8 cellular contexts compared by ENCODE assay signal in genomic region chr7:54839538-54840213, GRCh38.
DNase-seq lines count a peak whose midpoint lies in the region; ATAC-seq and TF ChIP-seq lines count a peak whose summit lies in the region.

No MANE protein-coding gene starts in this region.

- no peak for TF ChIP-seq POLR2A in Peyer's patch (IDR thresholded peaks at IDR 0.05)

- POLR2A ChIA-PET in activated CD4-positive, alpha-beta T cell treated with anti-CD3 and anti-CD28 coated beads for 36 hours (lab: Charles Lee) = no interaction called here

- H3K4me2 ChIP-seq in fibroblast of lung (ENCODE audit: extremely low read depth, insufficient read depth, low read length) = peak overlapping the region; percentile 21
- H3K4me2 ChIP-seq in parathyroid adenoma (ENCODE audit: low read length) = no peak overlapping the region

- H3K4me3 ChIP-seq in Peyer's patch (no peak overlapping the region), fibroblast of lung (replicated peaks in 1 of 4; ENCODE audit: control extremely low read depth in 1 of 4, insufficient read depth in 1 of 4, low read depth in 3 of 4, low read length in 4 of 4) (no peak overlapping the region), parathyroid adenoma (ENCODE audit: low read depth, low read length) (no peak overlapping the region)

- H3K36me3 ChIP-seq in Peyer's patch = no peaks in the 10 kb centered on the region
- H3K36me3 ChIP-seq in fibroblast of lung (ENCODE audit: control insufficient read depth, insufficient read depth, low read length) = no peaks in the 10 kb centered on the region
- no peaks in the 10 kb centered on the region for H3K36me3 ChIP-seq in parathyroid adenoma (ENCODE audit: control insufficient read depth, insufficient read depth, low read length)

- H3K4me1 ChIP-seq in Peyer's patch (no peaks in the 10 kb centered on the region), fibroblast of lung (ENCODE audit: control insufficient read depth, extremely low read depth, insufficient read depth, low read length) (peaks cover 15% of the 10 kb centered on the region), parathyroid adenoma (no peaks in the 10 kb centered on the region)

- DNase-seq in activated CD4-positive, alpha-beta T cell treated with anti-CD3 and anti-CD28 coated beads for 36 hours = peak; percentile 16
- no peak for DNase-seq in activated CD4-positive, alpha-beta T cell treated with anti-CD3 and anti-CD28 coated beads, Interleukin-2, amount 50 U/mL, for 1 hour
- DNase-seq in Peyer's patch = peak in 2 of 3 donors; percentile 58
- peak; percentile 57 to 77 for DNase-seq in fibroblast of lung (ENCODE audit: low read depth in 2 of 2)
- DNase-seq in activated T-helper 2 cell treated with anti-CD3 and anti-CD28 coated beads, Interferon-gamma antibody, Interleukin-2, Interleukin-4, amounts not matched to agents 10 μg/mL and 5 μg/mL and 100 μg/mL, durations not matched to agents 14 hours and 24 hours and 36 hours (ENCODE audit: low spot score) = no peak
- DNase-seq in stimulated activated CD4-positive, alpha-beta T cell treated with anti-CD3 and anti-CD28 coated beads, Interleukin-2, amount 100 ng/mL, for 48 hours = no peak

- no peaks in the 10 kb centered on the region for H3K9me3 Mint-ChIP-seq in activated CD4-positive, alpha-beta T cell treated with anti-CD3 and anti-CD28 coated beads for 36 hours (ENCODE audit: low read depth)
- H3K9me3 Mint-ChIP-seq in activated T-helper 2 cell treated with anti-CD3 and anti-CD28 coated beads, Interferon-gamma antibody, Interleukin-2, Interleukin-4, amounts not matched to agents 10 μg/mL and 5 μg/mL and 100 μg/mL, durations not matched to agents 14 hours and 24 hours and 36 hours = no peaks in the 10 kb centered on the region

- H3K27me3 Mint-ChIP-seq in activated CD4-positive, alpha-beta T cell treated with anti-CD3 and anti-CD28 coated beads for 36 hours = peaks cover 19% of the 10 kb centered on the region
- H3K27me3 Mint-ChIP-seq in activated T-helper 2 cell treated with anti-CD3 and anti-CD28 coated beads, Interferon-gamma antibody, Interleukin-2, Interleukin-4, amounts not matched to agents 10 μg/mL and 5 μg/mL and 100 μg/mL, durations not matched to agents 14 hours and 24 hours and 36 hours (ENCODE audit: low read depth) = no peaks in the 10 kb centered on the region

- H3K27me3 ChIP-seq in Peyer's patch = no peaks in the 10 kb centered on the region
- H3K27me3 ChIP-seq in fibroblast of lung (ENCODE audit: control insufficient read depth, insufficient read depth, low read length) = no peaks in the 10 kb centered on the region
- no peaks in the 10 kb centered on the region for H3K27me3 ChIP-seq in parathyroid adenoma (ENCODE audit: control insufficient read depth, insufficient read depth, low read length)

- intact Hi-C loops in activated CD4-positive, alpha-beta T cell treated with anti-CD3 and anti-CD28 coated beads for 36 hours (cut with DNase I, micrococcal nuclease) = loop anchor here in 1 of 2 experiments (5.0 kb wide), 1 partner anchor 67 kb away; no protein-coding TSS in a partner anchor
- intact Hi-C loops in activated T-helper 2 cell treated with anti-CD3 and anti-CD28 coated beads, Interferon-gamma antibody, Interleukin-2, Interleukin-4, amounts not matched to agents 10 μg/mL and 5 μg/mL and 100 μg/mL, durations not matched to agents 14 hours and 24 hours and 36 hours (cut with micrococcal nuclease) = loop anchor here (10.0 kb wide), 1 partner anchor 65 kb away; no protein-coding TSS in a partner anchor

- CTCF ChIA-PET in activated CD4-positive, alpha-beta T cell treated with anti-CD3 and anti-CD28 coated beads for 36 hours (lab: Charles Lee) = interaction anchor here (1.1 kb wide), 1 partner anchor 415 kb away, joined by 3 read pairs; no protein-coding TSS in a partner anchor

- no peaks in the 10 kb centered on the region for H3K4me1 Mint-ChIP-seq in activated CD4-positive, alpha-beta T cell treated with anti-CD3 and anti-CD28 coated beads for 36 hours
- H3K4me1 Mint-ChIP-seq in activated T-helper 2 cell treated with anti-CD3 and anti-CD28 coated beads, Interferon-gamma antibody, Interleukin-2, Interleukin-4, amounts not matched to agents 10 μg/mL and 5 μg/mL and 100 μg/mL, durations not matched to agents 14 hours and 24 hours and 36 hours (ENCODE audit: low read depth) = no peaks in the 10 kb centered on the region

- no peak overlapping the region for H3K4me3 Mint-ChIP-seq in activated CD4-positive, alpha-beta T cell treated with anti-CD3 and anti-CD28 coated beads for 36 hours
- no peak overlapping the region for H3K4me3 Mint-ChIP-seq in activated T-helper 2 cell treated with anti-CD3 and anti-CD28 coated beads, Interferon-gamma antibody, Interleukin-2, Interleukin-4, amounts not matched to agents 10 μg/mL and 5 μg/mL and 100 μg/mL, durations not matched to agents 14 hours and 24 hours and 36 hours (ENCODE audit: low read depth)

- no peak overlapping the region for H2AFZ ChIP-seq in fibroblast of lung (ENCODE audit: low read length)
- no peak overlapping the region for H2AFZ ChIP-seq in parathyroid adenoma

- H4K20me1 ChIP-seq in fibroblast of lung (ENCODE audit: control insufficient read depth, extremely low read depth, insufficient read depth, low read length) = no peaks in the 10 kb centered on the region

- H3K36me3 Mint-ChIP-seq in activated CD4-positive, alpha-beta T cell treated with anti-CD3 and anti-CD28 coated beads for 36 hours (ENCODE audit: low read depth) = no peaks in the 10 kb centered on the region
- H3K36me3 Mint-ChIP-seq in activated T-helper 2 cell treated with anti-CD3 and anti-CD28 coated beads, Interferon-gamma antibody, Interleukin-2, Interleukin-4, amounts not matched to agents 10 μg/mL and 5 μg/mL and 100 μg/mL, durations not matched to agents 14 hours and 24 hours and 36 hours (ENCODE audit: low read depth) = no peaks in the 10 kb centered on the region

- H3K9me3 ChIP-seq in Peyer's patch = peaks cover 0 to 4% (median 0%) of the 10 kb centered on the region in 4 donors
- no peaks in the 10 kb centered on the region for H3K9me3 ChIP-seq in fibroblast of lung (ENCODE audit: control insufficient read depth, insufficient read depth, low read depth, low read length)
- no peaks in the 10 kb centered on the region for H3K9me3 ChIP-seq in parathyroid adenoma (ENCODE audit: control insufficient read depth, low read length)

- H3K27ac Mint-ChIP-seq in activated CD4-positive, alpha-beta T cell treated with anti-CD3 and anti-CD28 coated beads for 36 hours = no peak overlapping the region
- no peak overlapping the region for H3K27ac Mint-ChIP-seq in activated T-helper 2 cell treated with anti-CD3 and anti-CD28 coated beads, Interferon-gamma antibody, Interleukin-2, Interleukin-4, amounts not matched to agents 10 μg/mL and 5 μg/mL and 100 μg/mL, durations not matched to agents 14 hours and 24 hours and 36 hours

- TF ChIP-seq CTCF in Peyer's patch (IDR thresholded peaks at IDR 0.05) = peak in 4 of 6 experiments; percentile 24 to 40 (median 34)
- peak; percentile 73 to 75 for TF ChIP-seq CTCF in fibroblast of lung (conservative IDR thresholded peaks at IDR 0.05 in 1 of 2, IDR thresholded peaks at IDR 0.05 in 1 of 2; ENCODE audit: low read depth in 1 of 2, low read length in 2 of 2)
- peak; percentile 60 for TF ChIP-seq CTCF in parathyroid adenoma (IDR thresholded peaks at IDR 0.05)

- no peak overlapping the region for H3K27ac ChIP-seq in Peyer's patch
- H3K27ac ChIP-seq in fibroblast of lung (ENCODE audit: insufficient read depth, low read length) = no peak overlapping the region
- no peak overlapping the region for H3K27ac ChIP-seq in parathyroid adenoma

- H3K79me2 ChIP-seq in fibroblast of lung (ENCODE audit: control insufficient read depth, insufficient read depth, low read length) (no peaks in the 10 kb centered on the region), parathyroid adenoma (no peaks in the 10 kb centered on the region)

- no peak overlapping the region for H3K9ac ChIP-seq in fibroblast of lung (ENCODE audit: insufficient read depth, low read length)
- no peak overlapping the region for H3K9ac ChIP-seq in parathyroid adenoma

- ATAC-seq in activated CD4-positive, alpha-beta T cell treated with anti-CD3 and anti-CD28 coated beads for 36 hours = no peak
- no peak for ATAC-seq in GM21360 (IDR thresholded peaks at IDR 0.05; ENCODE audit: unreplicated experiment)

Comparison
In these comparisons a context has a peak if more than half of its experiments do, and no peak if none do; other contexts are left out.
1. DNase-seq: peak in activated CD4-positive, alpha-beta T cell treated with anti-CD3 and anti-CD28 coated beads for 36 hours (single experiment), Peyer's patch (2 of 3) and fibroblast of lung (2 of 2); none in activated CD4-positive, alpha-beta T cell treated with anti-CD3 and anti-CD28 coated beads, Interleukin-2, amount 50 U/mL, for 1 hour (single experiment), activated T-helper 2 cell treated with anti-CD3 and anti-CD28 coated beads, Interferon-gamma antibody, Interleukin-2, Interleukin-4, amounts not matched to agents 10 μg/mL and 5 μg/mL and 100 μg/mL, durations not matched to agents 14 hours and 24 hours and 36 hours (single experiment) and stimulated activated CD4-positive, alpha-beta T cell treated with anti-CD3 and anti-CD28 coated beads, Interleukin-2, amount 100 ng/mL, for 48 hours (0 of 2).
2. Peak in every context shown above with its lines, with median percentiles within 50 percentile points of each other: CTCF ChIP-seq.